Comparison of ENCODE assay signal across 17 cellular contexts in the genomic region with DNA sequence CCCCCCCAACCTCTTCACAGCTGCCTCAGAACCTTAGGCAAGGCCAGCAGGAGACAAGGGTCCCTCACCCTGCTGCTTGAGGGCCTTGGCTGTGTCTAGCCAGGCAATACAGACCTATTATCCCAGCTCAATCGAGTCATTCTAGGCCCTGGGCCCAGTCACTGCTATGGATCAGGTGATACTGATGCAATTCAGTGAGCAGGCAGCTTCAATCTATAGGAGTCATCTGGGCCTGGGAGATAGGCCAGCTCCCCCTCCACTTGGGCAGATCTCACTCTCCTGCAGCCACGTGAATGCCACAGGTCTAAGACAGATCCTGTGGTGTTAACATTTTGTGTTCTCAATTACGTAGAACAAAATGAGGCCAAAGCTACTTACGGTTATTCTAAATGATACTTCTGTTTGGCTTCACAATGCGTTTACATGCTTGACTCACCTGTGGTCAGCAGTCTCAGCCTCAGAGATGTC.
DNase-seq lines count a peak whose midpoint lies in the region; ATAC-seq and TF ChIP-seq lines count a peak whose summit lies in the region.
"Had no signal": no experiment of that assay in that cellular context is flagged by ENCODE, and none has a peak within 500 bp of the region (broad histone marks: within the 10 kb centered on the region; RNA-seq: fewer than 3 reads in every experiment).

No MANE protein-coding gene starts in this region.

- H3K27me3 Mint-ChIP-seq in activated naive CD8-positive, alpha-beta T cell treated with anti-CD3 and anti-CD28 coated beads for 36 hours: no peaks in the 10 kb centered on the region

- H3K27ac ChIP-seq in HEK293 (ENCODE audit: extremely low read depth, low read depth, low read length): no peak overlapping the region
- H3K27ac ChIP-seq: psoas muscle, vagina had no signal

- no peak for ATAC-seq in GM19395 (IDR thresholded peaks at IDR 0.05; ENCODE audit: unreplicated experiment)
- ATAC-seq: psoas muscle had no signal

- POLR2A ChIA-PET in HEK293 (lab: Yijun Ruan, JAX): no interaction called here

- H3K9me3 Mint-ChIP-seq in activated naive CD8-positive, alpha-beta T cell treated with anti-CD3 and anti-CD28 coated beads for 36 hours: no peaks in the 10 kb centered on the region

- H3K4me1 ChIP-seq in HEK293 (ENCODE audit: control insufficient read depth, insufficient read depth, low read length): no peaks in the 10 kb centered on the region
- H3K4me1 ChIP-seq: psoas muscle had no signal

- TF ChIP-seq CTCF in AG10803 (conservative IDR thresholded peaks at IDR 0.05; ENCODE audit: low read length) (no peak), HEK293 (tag by site-specific recombination; IDR thresholded peaks at IDR 0.05) (no peak), fibroblast of villous mesenchyme (IDR thresholded peaks at IDR 0.05; ENCODE audit: insufficient read depth, low read depth, low read length) (no peak)

- H3K4me3 Mint-ChIP-seq in activated naive CD8-positive, alpha-beta T cell treated with anti-CD3 and anti-CD28 coated beads for 36 hours: no peak overlapping the region

- CTCF ChIA-PET in HEK293 (lab: Yijun Ruan, JAX): interaction anchor here (0.6 to 3.0 kb wide), 3 partner anchors 110 to 247 kb away, joined by 3 to 9 read pairs (median 3); no protein-coding TSS in a partner anchor

- peaks cover 25% of the 10 kb centered on the region for H3K36me3 Mint-ChIP-seq in activated naive CD8-positive, alpha-beta T cell treated with anti-CD3 and anti-CD28 coated beads for 36 hours

- peaks cover 0 to under 1% of the 10 kb centered on the region in 2 experiments; a peak in 1 of 3 replicates for H3K36me3 ChIP-seq in HEK293 (ENCODE audit: control insufficient read depth in 2 of 2, insufficient read depth in 1 of 2, low read length in 2 of 2)
- H3K36me3 ChIP-seq: vagina had no signal

- DNase-seq in AG10803 (ENCODE audit: low read depth) (peak; percentile 29), fibroblast of villous mesenchyme (ENCODE audit: low read depth) (peak; percentile 13), NCI-H1694 (lab: John Stamatoyannopoulos, UW) (no peak), DMS 273 (lab: John Stamatoyannopoulos, UW; ENCODE audit: unreplicated experiment) (no peak)
- DNase-seq in activated naive CD8-positive, alpha-beta T cell treated with anti-CD3 and anti-CD28 coated beads for 36 hours: no peak
- no peak for DNase-seq in activated CD4-positive, alpha-beta T cell treated with anti-CD3 and anti-CD28 coated beads, Interleukin-2, amount 50 U/mL, for 48 hours
- DNase-seq: AML-193, DND-41, head of caudate nucleus, KG1, NCI-H1694 treated with DMSO at 0.1 percent for 48 hours, NCI-H69, psoas muscle, T1000 had no signal

- H3K4me3 ChIP-seq in AG10803 (ENCODE audit: low read length): no peak overlapping the region
- no peak overlapping the region for H3K4me3 ChIP-seq in HEK293 (ENCODE audit: low read depth, low read length)
- H3K4me3 ChIP-seq in fibroblast of villous mesenchyme (ENCODE audit: low read depth, low read length): no peak overlapping the region
- H3K4me3 ChIP-seq: psoas muscle, vagina had no signal

- peak overlapping the region; percentile 68 for H3K27ac Mint-ChIP-seq in activated naive CD8-positive, alpha-beta T cell treated with anti-CD3 and anti-CD28 coated beads for 36 hours

- no peaks in the 10 kb centered on the region for H3K9me3 ChIP-seq in HEK293 (ENCODE audit: control insufficient read depth, insufficient read depth, low read depth, low read length)
- H3K9me3 ChIP-seq: psoas muscle, vagina had no signal

- peaks cover 22% of the 10 kb centered on the region for H3K4me1 Mint-ChIP-seq in activated naive CD8-positive, alpha-beta T cell treated with anti-CD3 and anti-CD28 coated beads for 36 hours

TF ChIP-seq in HEK293, 187 proteins besides CTCF, POLR2A, EP300 and RAD21:
- TF ChIP-seq ZBTB17 (tag by site-specific recombination; IDR thresholded peaks at IDR 0.05) (peak; percentile 79), SCRT2 (tag by site-specific recombination; IDR thresholded peaks at IDR 0.05) (peak; percentile 64; the same call in 1 of the 2 replicates), ZNF76 (tag by site-specific recombination; IDR thresholded peaks at IDR 0.05; ENCODE audit: borderline replicate concordance, low read depth) (no peak), ZNF202 (tag by site-specific recombination; IDR thresholded peaks at IDR 0.05; ENCODE audit: borderline replicate concordance) (no peak), ZNF146 (tag by site-specific recombination; IDR thresholded peaks at IDR 0.05) (no peak)

Comparison
In these comparisons a context has a peak if more than half of its experiments do, and no peak if none do; other contexts are left out.
1. DNase-seq: peak in AG10803 (single experiment) and fibroblast of villous mesenchyme (single experiment); none in activated naive CD8-positive, alpha-beta T cell treated with anti-CD3 and anti-CD28 coated beads for 36 hours (single experiment), NCI-H1694 (single experiment), activated CD4-positive, alpha-beta T cell treated with anti-CD3 and anti-CD28 coated beads, Interleukin-2, amount 50 U/mL, for 48 hours (0 of 2) and DMS 273 (single experiment).